ENCODE assay signal across 19 cellular contexts in genomic region chr9:136234597-136234996, GRCh38. TPM values are rescaled to one million over a fixed set of nuclear protein-coding genes. Genes with fewer than 3 reads are reported as not detected.
"Had no signal": no experiment of that assay in that cellular context is flagged by ENCODE, and none has a peak within 500 bp of the region (broad histone marks: within the 10 kb centered on the region; RNA-seq: fewer than 3 reads in every experiment).

No MANE protein-coding gene starts in this region.

- H3K4me1 Mint-ChIP-seq: endodermal cell, mesothelial cell of epicardium had no signal

- H3K4me1 ChIP-seq: breast epithelium, parathyroid adenoma had no signal

- DNase-seq: activated B cell treated with CpG ODN at 0.5 μM for 24 hours; activated CD4-positive, alpha-beta memory T cell treated with anti-CD3 and anti-CD28 coated beads for 36 hours; aorta; dermis blood vessel endothelial cell; endodermal cell; erythroblast; retina; substantia nigra; trophoblast cell had no signal

- H3K36me3 Mint-ChIP-seq: activated naive CD8-positive, alpha-beta T cell had no signal

- ATAC-seq: activated T-helper 17 cell treated with anti-CD3 and anti-CD28 coated beads, Interleukin-2, amount 50 U/mL, for 72 hours had no signal

- H3K27me3 Mint-ChIP-seq: activated B cell treated with CpG ODN at 0.5 μM for 24 hours; activated CD4-positive, alpha-beta memory T cell treated with anti-CD3 and anti-CD28 coated beads for 36 hours; activated naive CD8-positive, alpha-beta T cell; activated T-helper 17 cell treated with anti-CD3 and anti-CD28 coated beads, Interleukin-2, amount 50 U/mL, for 72 hours had no signal

- H3K9me3 ChIP-seq: breast epithelium had no signal

- H3K4me3 Mint-ChIP-seq: activated B cell treated with CpG ODN at 0.5 μM for 24 hours; activated CD4-positive, alpha-beta memory T cell treated with anti-CD3 and anti-CD28 coated beads for 36 hours; activated naive CD8-positive, alpha-beta T cell; activated T-helper 17 cell treated with anti-CD3 and anti-CD28 coated beads, Interleukin-2, amount 50 U/mL, for 72 hours; endodermal cell; mesothelial cell of epicardium had no signal

- H3K27me3 ChIP-seq: breast epithelium, hepatocyte had no signal

- H3K9me3 Mint-ChIP-seq: activated B cell treated with CpG ODN at 0.5 μM for 24 hours; activated CD4-positive, alpha-beta memory T cell treated with anti-CD3 and anti-CD28 coated beads for 36 hours; activated T-helper 17 cell treated with anti-CD3 and anti-CD28 coated beads, Interleukin-2, amount 50 U/mL, for 72 hours; endodermal cell; mesothelial cell of epicardium had no signal

- H3K27ac ChIP-seq: breast epithelium, hepatocyte, parathyroid adenoma, skin epidermis had no signal

- H3K4me3 ChIP-seq: breast epithelium, hepatocyte, skin epidermis had no signal

- H3K36me3 ChIP-seq: breast epithelium had no signal

- H3K27ac Mint-ChIP-seq: activated B cell treated with CpG ODN at 0.5 μM for 24 hours; activated CD4-positive, alpha-beta memory T cell treated with anti-CD3 and anti-CD28 coated beads for 36 hours; activated naive CD8-positive, alpha-beta T cell; endodermal cell; mesothelial cell of epicardium had no signal

RNA-seq across cellular contexts. Expression of gene LHX3, which starts 29.7 kb away (rescaled TPM):
- total RNA-seq: activated B cell treated with CpG ODN at 0.5 μM for 24 hours; activated CD4-positive, alpha-beta memory T cell treated with anti-CD3 and anti-CD28 coated beads for 36 hours; aorta; breast epithelium; cerebellum; dermis blood vessel endothelial cell; endodermal cell; hepatocyte; mesothelial cell of epicardium; myocyte; SK-MEL-5 had no signal
